1 cellular context compared by ENCODE assay signal in the genomic region with DNA sequence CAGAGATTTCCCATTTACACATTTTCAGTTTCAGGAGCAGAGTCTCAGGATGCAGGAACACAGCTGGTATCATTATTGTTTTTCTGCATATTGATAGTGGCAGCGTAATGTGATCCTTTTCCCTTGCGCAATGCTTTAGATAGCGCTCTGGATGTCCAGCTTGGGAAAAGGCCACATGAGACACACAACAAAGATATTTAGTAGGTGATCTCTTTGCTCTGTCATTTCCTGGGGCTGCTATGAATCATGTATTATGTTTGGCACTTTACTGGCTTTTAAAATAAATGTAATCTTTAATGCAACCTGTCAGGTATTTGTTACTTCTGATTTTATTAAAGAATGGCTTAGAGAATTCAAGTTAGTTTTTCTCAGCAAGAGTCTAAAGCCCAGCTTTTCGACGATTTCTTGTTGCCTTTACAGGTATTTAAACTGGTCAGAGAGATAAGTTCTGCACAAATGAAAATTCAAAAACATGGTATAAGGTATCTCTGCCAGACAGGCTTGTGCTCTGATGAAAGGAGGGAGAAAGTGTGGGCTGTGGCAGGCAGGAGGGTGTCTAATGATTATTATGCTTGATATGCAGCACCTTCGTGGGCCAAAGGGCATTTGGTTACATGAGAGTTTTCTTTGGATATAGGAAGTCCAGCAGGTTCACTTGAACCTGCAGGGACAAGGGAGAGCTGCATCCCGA.
TF ChIP-seq lines count a peak whose summit lies in the region.

No MANE protein-coding gene starts in this region.

TF ChIP-seq in HepG2, 621 proteins besides CTCF, POLR2A, EP300 and RAD21 (continued from another document):
- TF ChIP-seq, protein P1, sequence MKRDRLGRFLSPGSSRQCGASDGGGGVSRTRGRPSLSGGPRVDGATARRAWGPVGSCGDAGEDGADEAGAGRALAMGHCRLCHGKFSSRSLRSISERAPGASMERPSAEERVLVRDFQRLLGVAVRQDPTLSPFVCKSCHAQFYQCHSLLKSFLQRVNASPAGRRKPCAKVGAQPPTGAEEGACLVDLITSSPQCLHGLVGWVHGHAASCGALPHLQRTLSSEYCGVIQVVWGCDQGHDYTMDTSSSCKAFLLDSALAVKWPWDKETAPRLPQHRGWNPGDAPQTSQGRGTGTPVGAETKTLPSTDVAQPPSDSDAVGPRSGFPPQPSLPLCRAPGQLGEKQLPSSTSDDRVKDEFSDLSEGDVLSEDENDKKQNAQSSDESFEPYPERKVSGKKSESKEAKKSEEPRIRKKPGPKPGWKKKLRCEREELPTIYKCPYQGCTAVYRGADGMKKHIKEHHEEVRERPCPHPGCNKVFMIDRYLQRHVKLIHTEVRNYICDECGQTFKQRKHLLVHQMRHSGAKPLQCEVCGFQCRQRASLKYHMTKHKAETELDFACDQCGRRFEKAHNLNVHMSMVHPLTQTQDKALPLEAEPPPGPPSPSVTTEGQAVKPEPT (CRISPR knock-in tag; IDR thresholded peaks at IDR 0.05; ENCODE audit: low read depth) = no peak
- TF ChIP-seq HHEX (CRISPR knock-in tag; IDR thresholded peaks at IDR 0.05) (no peak), GFI1 (CRISPR knock-in tag; IDR thresholded peaks at IDR 0.05; ENCODE audit: borderline replicate concordance) (peak; percentile 41; the same call in 1 of the 2 replicates), HDAC2 (CRISPR knock-in tag; IDR thresholded peaks at IDR 0.05) (peak; percentile 74; the same call in 1 of the 2 replicates), GATA4 (IDR thresholded peaks at IDR 0.05; ENCODE audit: borderline replicate concordance, low read depth) (0 out of 2 replicates have a peak, but pooled peaks have one; percentile 52), IKZF4 (CRISPR knock-in tag; IDR thresholded peaks at IDR 0.05; ENCODE audit: borderline replicate concordance, low read depth, not compliant biosample characterization) (no peak), HNRNPLL (IDR thresholded peaks at IDR 0.05; ENCODE audit: low read depth, low read length, poor library complexity, severe bottlenecking) (no peak), JARID2 (CRISPR knock-in tag; IDR thresholded peaks at IDR 0.05; ENCODE audit: insufficient replicate concordance) (no peak), ZNF709 (CRISPR knock-in tag; IDR thresholded peaks at IDR 0.05) (0 out of 2 replicates have a peak, but pooled peaks have one; percentile 33), RCOR2 (CRISPR knock-in tag; IDR thresholded peaks at IDR 0.05) (no peak), NPAS2 (CRISPR knock-in tag; IDR thresholded peaks at IDR 0.05; ENCODE audit: borderline replicate concordance) (no peak), FOXJ3 (CRISPR knock-in tag; IDR thresholded peaks at IDR 0.05; ENCODE audit: borderline replicate concordance) (peak; percentile 65; the same call in 1 of the 2 replicates), POGZ (CRISPR knock-in tag; IDR thresholded peaks at IDR 0.05) (0 out of 2 replicates have a peak, but pooled peaks have one; percentile 43), KAT8 (CRISPR knock-in tag; IDR thresholded peaks at IDR 0.05) (peak; percentile 22; the same call in 1 of the 2 replicates), JUN (CRISPR knock-in tag; IDR thresholded peaks at IDR 0.05) (no peak), KLF9 (CRISPR knock-in tag; IDR thresholded peaks at IDR 0.05; ENCODE audit: low read depth) (no peak), ZNF253 (CRISPR knock-in tag; IDR thresholded peaks at IDR 0.05; ENCODE audit: borderline replicate concordance) (no peak), ZNF839 (CRISPR knock-in tag; IDR thresholded peaks at IDR 0.05; ENCODE audit: borderline replicate concordance) (no peak)
- TF ChIP-seq, protein P2, sequence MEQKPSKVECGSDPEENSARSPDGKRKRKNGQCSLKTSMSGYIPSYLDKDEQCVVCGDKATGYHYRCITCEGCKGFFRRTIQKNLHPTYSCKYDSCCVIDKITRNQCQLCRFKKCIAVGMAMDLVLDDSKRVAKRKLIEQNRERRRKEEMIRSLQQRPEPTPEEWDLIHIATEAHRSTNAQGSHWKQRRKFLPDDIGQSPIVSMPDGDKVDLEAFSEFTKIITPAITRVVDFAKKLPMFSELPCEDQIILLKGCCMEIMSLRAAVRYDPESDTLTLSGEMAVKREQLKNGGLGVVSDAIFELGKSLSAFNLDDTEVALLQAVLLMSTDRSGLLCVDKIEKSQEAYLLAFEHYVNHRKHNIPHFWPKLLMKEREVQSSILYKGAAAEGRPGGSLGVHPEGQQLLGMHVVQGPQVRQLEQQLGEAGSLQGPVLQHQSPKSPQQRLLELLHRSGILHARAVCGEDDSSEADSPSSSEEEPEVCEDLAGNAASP (CRISPR knock-in tag; IDR thresholded peaks at IDR 0.05; ENCODE audit: borderline replicate concordance) = no peak
- TF ChIP-seq, protein P3, sequence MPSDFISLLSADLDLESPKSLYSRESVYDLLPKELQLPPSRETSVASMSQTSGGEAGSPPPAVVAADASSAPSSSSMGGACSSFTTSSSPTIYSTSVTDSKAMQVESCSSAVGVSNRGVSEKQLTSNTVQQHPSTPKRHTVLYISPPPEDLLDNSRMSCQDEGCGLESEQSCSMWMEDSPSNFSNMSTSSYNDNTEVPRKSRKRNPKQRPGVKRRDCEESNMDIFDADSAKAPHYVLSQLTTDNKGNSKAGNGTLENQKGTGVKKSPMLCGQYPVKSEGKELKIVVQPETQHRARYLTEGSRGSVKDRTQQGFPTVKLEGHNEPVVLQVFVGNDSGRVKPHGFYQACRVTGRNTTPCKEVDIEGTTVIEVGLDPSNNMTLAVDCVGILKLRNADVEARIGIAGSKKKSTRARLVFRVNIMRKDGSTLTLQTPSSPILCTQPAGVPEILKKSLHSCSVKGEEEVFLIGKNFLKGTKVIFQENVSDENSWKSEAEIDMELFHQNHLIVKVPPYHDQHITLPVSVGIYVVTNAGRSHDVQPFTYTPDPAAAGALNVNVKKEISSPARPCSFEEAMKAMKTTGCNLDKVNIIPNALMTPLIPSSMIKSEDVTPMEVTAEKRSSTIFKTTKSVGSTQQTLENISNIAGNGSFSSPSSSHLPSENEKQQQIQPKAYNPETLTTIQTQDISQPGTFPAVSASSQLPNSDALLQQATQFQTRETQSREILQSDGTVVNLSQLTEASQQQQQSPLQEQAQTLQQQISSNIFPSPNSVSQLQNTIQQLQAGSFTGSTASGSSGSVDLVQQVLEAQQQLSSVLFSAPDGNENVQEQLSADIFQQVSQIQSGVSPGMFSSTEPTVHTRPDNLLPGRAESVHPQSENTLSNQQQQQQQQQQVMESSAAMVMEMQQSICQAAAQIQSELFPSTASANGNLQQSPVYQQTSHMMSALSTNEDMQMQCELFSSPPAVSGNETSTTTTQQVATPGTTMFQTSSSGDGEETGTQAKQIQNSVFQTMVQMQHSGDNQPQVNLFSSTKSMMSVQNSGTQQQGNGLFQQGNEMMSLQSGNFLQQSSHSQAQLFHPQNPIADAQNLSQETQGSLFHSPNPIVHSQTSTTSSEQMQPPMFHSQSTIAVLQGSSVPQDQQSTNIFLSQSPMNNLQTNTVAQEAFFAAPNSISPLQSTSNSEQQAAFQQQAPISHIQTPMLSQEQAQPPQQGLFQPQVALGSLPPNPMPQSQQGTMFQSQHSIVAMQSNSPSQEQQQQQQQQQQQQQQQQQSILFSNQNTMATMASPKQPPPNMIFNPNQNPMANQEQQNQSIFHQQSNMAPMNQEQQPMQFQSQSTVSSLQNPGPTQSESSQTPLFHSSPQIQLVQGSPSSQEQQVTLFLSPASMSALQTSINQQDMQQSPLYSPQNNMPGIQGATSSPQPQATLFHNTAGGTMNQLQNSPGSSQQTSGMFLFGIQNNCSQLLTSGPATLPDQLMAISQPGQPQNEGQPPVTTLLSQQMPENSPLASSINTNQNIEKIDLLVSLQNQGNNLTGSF (CRISPR knock-in tag; IDR thresholded peaks at IDR 0.05) = no peak
- TF ChIP-seq, protein P4, sequence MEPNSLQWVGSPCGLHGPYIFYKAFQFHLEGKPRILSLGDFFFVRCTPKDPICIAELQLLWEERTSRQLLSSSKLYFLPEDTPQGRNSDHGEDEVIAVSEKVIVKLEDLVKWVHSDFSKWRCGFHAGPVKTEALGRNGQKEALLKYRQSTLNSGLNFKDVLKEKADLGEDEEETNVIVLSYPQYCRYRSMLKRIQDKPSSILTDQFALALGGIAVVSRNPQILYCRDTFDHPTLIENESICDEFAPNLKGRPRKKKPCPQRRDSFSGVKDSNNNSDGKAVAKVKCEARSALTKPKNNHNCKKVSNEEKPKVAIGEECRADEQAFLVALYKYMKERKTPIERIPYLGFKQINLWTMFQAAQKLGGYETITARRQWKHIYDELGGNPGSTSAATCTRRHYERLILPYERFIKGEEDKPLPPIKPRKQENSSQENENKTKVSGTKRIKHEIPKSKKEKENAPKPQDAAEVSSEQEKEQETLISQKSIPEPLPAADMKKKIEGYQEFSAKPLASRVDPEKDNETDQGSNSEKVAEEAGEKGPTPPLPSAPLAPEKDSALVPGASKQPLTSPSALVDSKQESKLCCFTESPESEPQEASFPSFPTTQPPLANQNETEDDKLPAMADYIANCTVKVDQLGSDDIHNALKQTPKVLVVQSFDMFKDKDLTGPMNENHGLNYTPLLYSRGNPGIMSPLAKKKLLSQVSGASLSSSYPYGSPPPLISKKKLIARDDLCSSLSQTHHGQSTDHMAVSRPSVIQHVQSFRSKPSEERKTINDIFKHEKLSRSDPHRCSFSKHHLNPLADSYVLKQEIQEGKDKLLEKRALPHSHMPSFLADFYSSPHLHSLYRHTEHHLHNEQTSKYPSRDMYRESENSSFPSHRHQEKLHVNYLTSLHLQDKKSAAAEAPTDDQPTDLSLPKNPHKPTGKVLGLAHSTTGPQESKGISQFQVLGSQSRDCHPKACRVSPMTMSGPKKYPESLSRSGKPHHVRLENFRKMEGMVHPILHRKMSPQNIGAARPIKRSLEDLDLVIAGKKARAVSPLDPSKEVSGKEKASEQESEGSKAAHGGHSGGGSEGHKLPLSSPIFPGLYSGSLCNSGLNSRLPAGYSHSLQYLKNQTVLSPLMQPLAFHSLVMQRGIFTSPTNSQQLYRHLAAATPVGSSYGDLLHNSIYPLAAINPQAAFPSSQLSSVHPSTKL (CRISPR knock-in tag; IDR thresholded peaks at IDR 0.05) = peak; percentile 79
